In the genomic region with DNA sequence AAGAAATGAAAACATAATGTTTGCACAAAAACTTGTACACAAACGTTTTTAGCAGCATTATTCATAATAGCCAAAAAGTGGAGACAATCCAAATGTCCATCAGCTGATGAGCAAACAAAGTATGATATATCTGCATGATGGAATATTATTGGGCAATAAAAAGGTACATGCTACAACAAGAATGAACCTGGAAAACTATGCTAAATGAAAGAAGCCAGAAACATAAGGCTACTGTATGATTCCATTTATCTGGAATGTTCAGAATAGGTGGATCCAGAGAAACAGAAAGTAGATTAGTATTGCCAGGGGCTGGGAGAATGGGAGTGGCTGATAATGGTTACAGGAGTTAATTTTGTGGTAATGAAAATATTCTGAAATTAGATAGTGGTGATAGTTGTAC, we compare ENCODE assay signal across 1 cellular context.
TF ChIP-seq lines count a peak whose summit lies in the region.

No MANE protein-coding gene starts in this region.

TF ChIP-seq in GM23338, 12 proteins besides CTCF, POLR2A, EP300 and RAD21 (continued from another document):
- TF ChIP-seq ZNF462 (CRISPR knock-in tag; IDR thresholded peaks at IDR 0.05): no peak
